ENCODE assay signal across 12 cellular contexts in the genomic region with DNA sequence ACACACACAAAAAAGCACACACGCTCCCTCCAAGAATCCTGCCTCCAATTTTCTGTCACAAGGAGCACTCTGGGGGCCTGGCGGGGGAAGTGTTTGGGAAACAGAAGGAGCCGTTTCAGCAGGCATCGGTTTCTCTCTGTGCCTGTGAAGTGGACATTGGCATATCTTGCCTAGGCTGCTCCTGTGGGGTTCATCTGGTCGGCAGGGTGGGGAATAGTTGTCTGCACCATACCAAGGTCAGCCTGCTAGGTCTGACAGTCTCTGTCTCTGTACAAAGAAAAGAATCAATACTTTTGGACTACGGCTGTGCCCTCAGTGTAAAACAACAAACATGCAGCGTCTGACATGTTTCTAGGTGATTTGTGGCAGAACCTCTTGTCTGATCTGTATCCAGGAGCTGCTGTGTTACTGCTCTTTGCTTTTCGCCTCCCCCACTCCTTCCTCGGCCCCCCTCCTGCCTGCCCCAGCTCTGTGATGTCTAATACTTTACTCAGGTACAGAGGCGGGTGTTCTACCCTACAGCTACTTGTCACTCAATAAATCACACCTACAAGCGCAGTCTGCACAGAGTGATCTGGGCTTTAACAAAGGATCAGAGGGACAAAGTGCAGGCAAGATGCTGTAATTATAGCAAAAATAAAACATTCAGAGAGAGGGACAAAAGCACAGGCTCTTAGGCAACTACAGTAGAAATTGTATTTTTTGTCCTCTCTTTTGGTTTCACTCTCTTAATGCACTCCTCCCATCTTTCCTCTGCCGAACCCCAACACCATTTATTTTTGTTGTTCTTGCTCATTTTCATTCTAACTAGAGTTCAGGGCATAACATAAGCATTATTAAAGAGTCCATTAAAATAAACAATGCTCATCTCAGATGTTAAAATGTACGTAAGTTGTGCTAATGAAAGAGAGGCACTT.
DNase-seq lines count a peak whose midpoint lies in the region; ATAC-seq, FAIRE-seq and TF ChIP-seq lines count a peak whose summit lies in the region.
"Had no signal": no experiment of that assay in that cellular context is flagged by ENCODE, and none has a peak within 500 bp of the region (broad histone marks: within the 10 kb centered on the region; RNA-seq: fewer than 3 reads in every experiment).

No MANE protein-coding gene starts in this region.

- DNase-seq in astrocyte (ENCODE audit: low read depth) (no peak), kidney tubule cell (ENCODE audit: low spot score) (peak; percentile 43), NAMALWA (ENCODE audit: low spot score) (no peak), middle frontal gyrus (ENCODE audit: extremely low spot score, low spot score) (no peak), NOMO-1 treated with dmso at 0.1 percent for 144 hours (lab: John Stamatoyannopoulos, UW; ENCODE audit: unreplicated experiment) (no peak)
- DNase-seq: GM23248 had no signal

- H4K20me1 ChIP-seq in Loucy (ENCODE audit: insufficient read depth, low read length, poor library complexity, severe bottlenecking), result no peaks in the 10 kb centered on the region
- peaks cover 17% of the 10 kb centered on the region for H4K20me1 ChIP-seq in astrocyte (ENCODE audit: insufficient read depth, low read length)

- H3K9ac ChIP-seq in Loucy (ENCODE audit: low read depth, low read length, poor library complexity, severe bottlenecking) (no peak overlapping the region), astrocyte (ENCODE audit: low read length) (peak overlapping the region; percentile 46), stomach smooth muscle (ENCODE audit: low read length in 2 of 2) (peak overlapping the region; percentile 20 to 37)
- H3K9ac ChIP-seq: GM23248 had no signal

- H3K27ac Mint-ChIP-seq in astrocyte (ENCODE audit: unreplicated experiment), result peak overlapping the region; percentile 8
- H3K27ac Mint-ChIP-seq: activated T-helper 17 cell treated with anti-CD3 and anti-CD28 coated beads, Interleukin-2, amount 50 U/mL, for 72 hours; stimulated activated naive CD8-positive, alpha-beta T cell treated with anti-CD3 and anti-CD28 coated beads, Interleukin-15, Interleukin-2, amounts not matched to agents 100 ng/mL and 50 ng/mL, for 24 hours had no signal

- H3K27me3 Mint-ChIP-seq in astrocyte (ENCODE audit: low read depth, unreplicated experiment), result no peaks in the 10 kb centered on the region
- H3K27me3 Mint-ChIP-seq: activated T-helper 17 cell treated with anti-CD3 and anti-CD28 coated beads, Interleukin-2, amount 50 U/mL, for 72 hours; stimulated activated naive CD8-positive, alpha-beta T cell treated with anti-CD3 and anti-CD28 coated beads, Interleukin-15, Interleukin-2, amounts not matched to agents 100 ng/mL and 50 ng/mL, for 24 hours had no signal

- H3K4me2 ChIP-seq in Loucy (ENCODE audit: low read depth, low read length, poor library complexity, severe bottlenecking) (no peak overlapping the region), astrocyte (ENCODE audit: low read length) (peak overlapping the region; percentile 78)

- H2AFZ ChIP-seq in Loucy (ENCODE audit: low read length) (peak overlapping the region; percentile 19; the same call in 1 of the 2 replicates), astrocyte (ENCODE audit: low read depth, low read length) (no peak overlapping the region)
- H2AFZ ChIP-seq: GM23248 had no signal

- TF ChIP-seq CTCF in Loucy (conservative IDR thresholded peaks at IDR 0.05; ENCODE audit: low read length) (no peak), astrocyte (IDR thresholded peaks at IDR 0.05; ENCODE audit: insufficient read depth, low read depth, low read length) (no peak)

- no peaks in the 10 kb centered on the region for H3K9me2 ChIP-seq in Loucy (replicated peaks; ENCODE audit: low read depth, low read length)

- peaks cover 44% of the 10 kb centered on the region for H3K4me1 Mint-ChIP-seq in astrocyte (ENCODE audit: low read depth, unreplicated experiment)
- H3K4me1 Mint-ChIP-seq: activated T-helper 17 cell treated with anti-CD3 and anti-CD28 coated beads, Interleukin-2, amount 50 U/mL, for 72 hours had no signal

- H3K4me3 Mint-ChIP-seq in astrocyte (ENCODE audit: unreplicated experiment), result no peak overlapping the region
- H3K4me3 Mint-ChIP-seq: activated T-helper 17 cell treated with anti-CD3 and anti-CD28 coated beads, Interleukin-2, amount 50 U/mL, for 72 hours; stimulated activated naive CD8-positive, alpha-beta T cell treated with anti-CD3 and anti-CD28 coated beads, Interleukin-15, Interleukin-2, amounts not matched to agents 100 ng/mL and 50 ng/mL, for 24 hours had no signal

- H3K79me2 ChIP-seq in Loucy (ENCODE audit: insufficient read depth, low read length), result no peaks in the 10 kb centered on the region
- peaks cover 22% of the 10 kb centered on the region for H3K79me2 ChIP-seq in astrocyte (ENCODE audit: insufficient read depth, low read length)

- H3K4me3 ChIP-seq in Loucy (ENCODE audit: low read length, poor library complexity, severe bottlenecking) (no peak overlapping the region), astrocyte (ENCODE audit: insufficient read depth, low read depth, low read length) (peak overlapping the region; percentile 25), stomach smooth muscle (ENCODE audit: low read length in 2 of 2) (peak overlapping the region; percentile 45 to 71)
- H3K4me3 ChIP-seq: GM23248 had no signal

- H3F3A ChIP-seq in Loucy (ENCODE audit: low read depth), result no peaks in the 10 kb centered on the region

- no peaks in the 10 kb centered on the region for H3K36me3 Mint-ChIP-seq in astrocyte (ENCODE audit: low read depth, unreplicated experiment)

- no peak for ATAC-seq in GM18517 (IDR thresholded peaks at IDR 0.05; ENCODE audit: unreplicated experiment)
- ATAC-seq: activated T-helper 17 cell treated with anti-CD3 and anti-CD28 coated beads, Interleukin-2, amount 50 U/mL, for 72 hours had no signal

- no peak overlapping the region for H3K27ac ChIP-seq in astrocyte (ENCODE audit: low read depth, low read length)
- peak overlapping the region; percentile 76 for H3K27ac ChIP-seq in stomach smooth muscle (ENCODE audit: low read length)
- H3K27ac ChIP-seq: epithelial cell of prostate, GM23248 had no signal

- FAIRE-seq in astrocyte (lab: Jason Lieb, UNC), result no peak

- H3K4me1 ChIP-seq in Loucy (ENCODE audit: insufficient read depth, low read length, poor library complexity, severe bottlenecking), result no peaks in the 10 kb centered on the region
- H3K4me1 ChIP-seq in astrocyte (ENCODE audit: insufficient read depth, low read length), result peaks cover 8% of the 10 kb centered on the region
- H3K4me1 ChIP-seq in stomach smooth muscle (ENCODE audit: control insufficient read depth, insufficient read depth, low read length), result peaks cover 13% of the 10 kb centered on the region

- H3K36me3 ChIP-seq in Loucy (ENCODE audit: insufficient read depth, low read length), result no peaks in the 10 kb centered on the region
- no peaks in the 10 kb centered on the region for H3K36me3 ChIP-seq in astrocyte (ENCODE audit: insufficient read depth, low read length)
- no peaks in the 10 kb centered on the region for H3K36me3 ChIP-seq in stomach smooth muscle (ENCODE audit: control insufficient read depth in 2 of 2, insufficient read depth in 2 of 2, low read length in 2 of 2)

- H3K9me3 Mint-ChIP-seq in astrocyte (ENCODE audit: unreplicated experiment), result no peaks in the 10 kb centered on the region
- H3K9me3 Mint-ChIP-seq: activated T-helper 17 cell treated with anti-CD3 and anti-CD28 coated beads, Interleukin-2, amount 50 U/mL, for 72 hours had no signal

- H3K9me3 ChIP-seq in Loucy (ENCODE audit: insufficient read depth, low read depth, low read length) (no peaks in the 10 kb centered on the region), astrocyte (ENCODE audit: insufficient read depth, low read depth, low read length) (no peaks in the 10 kb centered on the region), stomach smooth muscle (ENCODE audit: control insufficient read depth in 2 of 2, low read length in 2 of 2) (no peaks in the 10 kb centered on the region)

- no peaks in the 10 kb centered on the region for H3K27me3 ChIP-seq in Loucy (ENCODE audit: insufficient read depth, low read length, poor library complexity, severe bottlenecking)
- no peaks in the 10 kb centered on the region for H3K27me3 ChIP-seq in astrocyte (ENCODE audit: insufficient read depth, low read length)
- H3K27me3 ChIP-seq in stomach smooth muscle (ENCODE audit: control insufficient read depth in 1 of 2, insufficient read depth in 2 of 2, low read length in 2 of 2), result no peaks in the 10 kb centered on the region
